ENCODE assay signal across 10 cellular contexts in the genomic region with DNA sequence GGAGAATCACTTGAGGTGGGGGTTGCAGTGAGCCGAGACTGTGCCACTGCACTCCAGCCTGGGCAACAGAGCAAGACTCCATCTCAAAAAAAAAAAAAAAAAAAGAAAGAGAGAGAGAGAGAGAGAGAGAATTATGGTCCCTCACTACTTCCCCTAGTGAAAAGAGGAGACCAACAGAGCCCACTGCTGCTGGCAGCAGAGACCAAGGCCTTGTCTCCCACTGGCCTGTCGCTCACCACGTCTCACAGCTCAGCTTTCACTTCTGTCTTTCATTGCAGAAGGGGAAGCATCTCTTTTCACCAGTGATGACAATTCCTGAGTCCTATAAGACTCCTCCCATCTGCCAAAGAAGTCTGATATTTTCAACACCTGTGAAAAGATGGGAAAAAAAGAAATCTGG.
A peak's percentile ranks its signal among the peaks of the same experiment; 100 is the strongest.
DNase-seq lines count a peak whose midpoint lies in the region; ATAC-seq, FAIRE-seq and TF ChIP-seq lines count a peak whose summit lies in the region.
"Had no signal": no experiment of that assay in that cellular context is flagged by ENCODE, and none has a peak within 500 bp of the region (broad histone marks: within the 10 kb centered on the region; RNA-seq: fewer than 3 reads in every experiment).

No MANE protein-coding gene starts in this region.

- H3K36me3 ChIP-seq in K562 (ENCODE audit: control insufficient read depth, insufficient read depth, low read length) (no peaks in the 10 kb centered on the region), mesendoderm (ENCODE audit: control insufficient read depth, insufficient read depth, low read length) (no peaks in the 10 kb centered on the region), breast epithelium (no peaks in the 10 kb centered on the region)

- H3K4ac ChIP-seq in mesendoderm (ENCODE audit: low read depth, low read length) = no peak overlapping the region

- H2AFZ ChIP-seq in K562 (ENCODE audit: low read depth, low read length) = no peak overlapping the region

- H4K5ac ChIP-seq in mesendoderm (ENCODE audit: low read length) = no peak overlapping the region

- no TSS peak for BruUV-seq in K562 (replicated peaks; lab: Mats Ljungman, UMichigan)

- POLR2A ChIA-PET in K562 (lab: Yijun Ruan, JAX) = no interaction called here

- TF ChIP-seq RAD21 in K562 (CRISPR knock-in tag; conservative IDR thresholded peaks at IDR 0.05 in 1 of 2, IDR thresholded peaks at IDR 0.05 in 1 of 2) = no peak

- DNase-seq in GM13976 (ENCODE audit: low spot score) (peak; percentile 45), K562 (ENCODE audit: extremely low read depth in 1 of 4, low spot score in 3 of 4) (no peak), NCI-H1436 treated with DMSO at 0.1 percent for 48 hours (lab: John Stamatoyannopoulos, UW) (no peak), dermis blood vessel endothelial cell (no peak), mesendoderm (no peak), breast epithelium (ENCODE audit: low spot score in 2 of 2) (no peak)
- DNase-seq: CD4-positive, CD25-positive, alpha-beta regulatory T cell; natural killer cell had no signal

- H3K9ac ChIP-seq in K562 (ENCODE audit: insufficient read depth in 1 of 2, low read depth in 2 of 2, low read length in 2 of 2) (no peak overlapping the region), mesendoderm (ENCODE audit: low read length) (no peak overlapping the region)

- CTCF ChIA-PET in K562 (lab: Yijun Ruan, JAX; ENCODE audit: low intra/inter-chr PET ratio) = no interaction called here

- H3K4me1 ChIP-seq in K562 (replicated peaks in 1 of 2; ENCODE audit: control insufficient read depth in 2 of 2, insufficient read depth in 2 of 2, low read length in 2 of 2) (peaks cover 0 to 10% of the 10 kb centered on the region in 2 experiments; a peak in 2 of 5 replicates), mesendoderm (ENCODE audit: control insufficient read depth, low read depth, low read length) (peaks cover 3% of the 10 kb centered on the region), breast epithelium (peaks cover 0 to 10% of the 10 kb centered on the region in 2 donors)

- H2BK5ac ChIP-seq in mesendoderm (ENCODE audit: low read length) = no peak overlapping the region

- TF ChIP-seq CTCF in GM13976 (IDR thresholded peaks at IDR 0.05; ENCODE audit: borderline replicate concordance, control extremely low read depth, extremely low read depth, insufficient read depth, missing control alignments) (no peak), K562 (IDR thresholded peaks at IDR 0.05 in 2 of 3, conservative IDR thresholded peaks at IDR 0.05 in 1 of 3; ENCODE audit: insufficient read depth in 2 of 3, low read depth in 1 of 3, low read length in 3 of 3) (no peak), breast epithelium (IDR thresholded peaks at IDR 0.05) (no peak)

- H4K8ac ChIP-seq in mesendoderm (ENCODE audit: low read depth, low read length) = no peak overlapping the region

- no peak overlapping the region for H3K23ac ChIP-seq in mesendoderm (ENCODE audit: low read length)

- no peaks in the 10 kb centered on the region for H3K9me1 ChIP-seq in K562 (ENCODE audit: control insufficient read depth, insufficient read depth, low read length)

- H3K27ac ChIP-seq in K562 (ENCODE audit: extremely low read depth, low read depth, low read length) (no peak overlapping the region), mesendoderm (ENCODE audit: low read depth, low read length) (no peak overlapping the region), breast epithelium (no peak overlapping the region)

- no peak overlapping the region for H2AK5ac ChIP-seq in mesendoderm (ENCODE audit: low read length)

- H3K4me2 ChIP-seq in K562 (ENCODE audit: insufficient read depth, low read length) (no peak overlapping the region), mesendoderm (ENCODE audit: low read length) (no peak overlapping the region)

- no peaks in the 10 kb centered on the region for H4K20me1 ChIP-seq in K562 (replicated peaks; ENCODE audit: control insufficient read depth, insufficient read depth, low read length)

- no peaks in the 10 kb centered on the region for H3K79me1 ChIP-seq in mesendoderm (ENCODE audit: low read length)

- intact Hi-C loops in K562 (cut with micrococcal nuclease) = no loop called here
- intact Hi-C loops in breast epithelium (cut with DNase I; ENCODE audit: low total_unique reads) = no loop called here

- H3K27me3 ChIP-seq in K562 (ENCODE audit: control insufficient read depth in 2 of 2, insufficient read depth in 2 of 2, low read length in 2 of 2) (no peaks in the 10 kb centered on the region), mesendoderm (ENCODE audit: insufficient read depth, low read length, poor library complexity) (no peaks in the 10 kb centered on the region), breast epithelium (no peaks in the 10 kb centered on the region)

- H3K79me2 ChIP-seq in K562 (ENCODE audit: control insufficient read depth, insufficient read depth, low read length) (no peaks in the 10 kb centered on the region), mesendoderm (ENCODE audit: control insufficient read depth, insufficient read depth, low read length) (no peaks in the 10 kb centered on the region)

- no peak for TF ChIP-seq EP300 in K562 (IDR thresholded peaks at IDR 0.05; ENCODE audit: low read length)

- H3K18ac ChIP-seq in mesendoderm (ENCODE audit: low read length) = no peak overlapping the region

- H3K56ac ChIP-seq in mesendoderm (ENCODE audit: low read length) = no peak overlapping the region

- no peak overlapping the region for H3K4me3 ChIP-seq in K562
- H3K4me3 ChIP-seq in mesendoderm (ENCODE audit: low read length) = no peak overlapping the region
- H3K4me3 ChIP-seq in breast epithelium = no peak overlapping the region

- in situ Hi-C loops in GM13976 (cut with MboI; ENCODE audit: low sequenced_read_pairs, unreplicated experiment) (loop anchor here (25.0 kb wide), 1 partner anchor 239 kb away; no protein-coding TSS in a partner anchor), K562 (cut with MboI) (no loop called here)

- TF ChIP-seq POLR2A in K562 (conservative IDR thresholded peaks at IDR 0.05) (no peak), breast epithelium (IDR thresholded peaks at IDR 0.05) (no peak)

- WGBS in K562 (ENCODE audit: insufficient coverage, low coverage, missing lambda C conversion rate) = 78% methylated on average over 2 of the region's 3 CpGs
- no CpG with 5 or more reads among the region's 3 CpGs for WGBS in mesendoderm (ENCODE audit: extremely low coverage, insufficient coverage, low lambda C conversion rate)

- no peak for FAIRE-seq in K562 (lab: Jason Lieb, UNC)

- H3K9me3 ChIP-seq in K562 (replicated peaks; ENCODE audit: control insufficient read depth, insufficient read depth, low read depth, low read length) (no peaks in the 10 kb centered on the region), breast epithelium (no peaks in the 10 kb centered on the region)

- ATAC-seq in GM21423 (IDR thresholded peaks at IDR 0.05; ENCODE audit: unreplicated experiment) = peak; percentile 89
- ATAC-seq in HG03175 (IDR thresholded peaks at IDR 0.05; ENCODE audit: unreplicated experiment) = peak; percentile 78
- no peak for ATAC-seq in K562
- ATAC-seq: natural killer cell had no signal

- no peak overlapping the region for H2BK120ac ChIP-seq in mesendoderm (ENCODE audit: low read depth, low read length)

- H2BK15ac ChIP-seq in mesendoderm (replicated peaks; ENCODE audit: low read depth) = no peak overlapping the region

TF ChIP-seq in K562, 482 proteins besides CTCF, POLR2A, EP300 and RAD21:
- TF ChIP-seq, protein P1, sequence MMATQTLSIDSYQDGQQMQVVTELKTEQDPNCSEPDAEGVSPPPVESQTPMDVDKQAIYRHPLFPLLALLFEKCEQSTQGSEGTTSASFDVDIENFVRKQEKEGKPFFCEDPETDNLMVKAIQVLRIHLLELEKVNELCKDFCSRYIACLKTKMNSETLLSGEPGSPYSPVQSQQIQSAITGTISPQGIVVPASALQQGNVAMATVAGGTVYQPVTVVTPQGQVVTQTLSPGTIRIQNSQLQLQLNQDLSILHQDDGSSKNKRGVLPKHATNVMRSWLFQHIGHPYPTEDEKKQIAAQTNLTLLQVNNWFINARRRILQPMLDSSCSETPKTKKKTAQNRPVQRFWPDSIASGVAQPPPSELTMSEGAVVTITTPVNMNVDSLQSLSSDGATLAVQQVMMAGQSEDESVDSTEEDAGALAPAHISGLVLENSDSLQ (IDR thresholded peaks at IDR 0.05) = peak; percentile 21; the same call in 1 of the 2 replicates
- TF ChIP-seq SMARCC2 (IDR thresholded peaks at IDR 0.05; ENCODE audit: low read depth) = no peak
TF ChIP-seq in K562: peak in this region for 1.
